12 cellular contexts compared by ENCODE assay signal in genomic region chr10:775245-776075, GRCh38.
A peak's percentile ranks its signal among the peaks of the same experiment; 100 is the strongest.
DNase-seq lines count a peak whose midpoint lies in the region; ATAC-seq and TF ChIP-seq lines count a peak whose summit lies in the region.
"Had no signal": no experiment of that assay in that cellular context is flagged by ENCODE, and none has a peak within 500 bp of the region (broad histone marks: within the 10 kb centered on the region; RNA-seq: fewer than 3 reads in every experiment).

No MANE protein-coding gene starts in this region.

- ATAC-seq in omental fat pad (ENCODE audit: low FRiP score) (peak; percentile 74), HG03439 (IDR thresholded peaks at IDR 0.05; ENCODE audit: unreplicated experiment) (no peak), HG03432 (IDR thresholded peaks at IDR 0.05; ENCODE audit: unreplicated experiment) (no peak)

- TF ChIP-seq CTCF in omental fat pad (IDR thresholded peaks at IDR 0.05) (no peak), endothelial cell (IDR thresholded peaks at IDR 0.05; ENCODE audit: unreplicated experiment) (no peak)

- no peaks in the 10 kb centered on the region for H3K9me3 Mint-ChIP-seq in endothelial cell (ENCODE audit: unreplicated experiment)
- no peaks in the 10 kb centered on the region for H3K9me3 Mint-ChIP-seq in activated naive CD4-positive, alpha-beta T cell treated with anti-CD3 and anti-CD28 coated beads for 36 hours

- no peak overlapping the region for H3K4me3 Mint-ChIP-seq in endothelial cell (ENCODE audit: unreplicated experiment)
- H3K4me3 Mint-ChIP-seq in activated naive CD4-positive, alpha-beta T cell treated with anti-CD3 and anti-CD28 coated beads for 36 hours: no peak overlapping the region
- H3K4me3 Mint-ChIP-seq: activated CD4-positive, alpha-beta T cell treated with anti-CD3 and anti-CD28 coated beads, Interleukin-2, amount 10 ng/mL, durations not matched to agents 7 days and 5 days; activated naive CD8-positive, alpha-beta T cell had no signal

- no peaks in the 10 kb centered on the region for H3K4me1 Mint-ChIP-seq in endothelial cell (ENCODE audit: unreplicated experiment)
- no peaks in the 10 kb centered on the region for H3K4me1 Mint-ChIP-seq in activated naive CD4-positive, alpha-beta T cell treated with anti-CD3 and anti-CD28 coated beads for 36 hours (ENCODE audit: low read depth)

- no peaks in the 10 kb centered on the region for H3K36me3 Mint-ChIP-seq in endothelial cell (ENCODE audit: low read depth, unreplicated experiment)
- no peaks in the 10 kb centered on the region for H3K36me3 Mint-ChIP-seq in activated naive CD4-positive, alpha-beta T cell treated with anti-CD3 and anti-CD28 coated beads for 36 hours (ENCODE audit: low read depth)
- H3K36me3 Mint-ChIP-seq: activated naive CD8-positive, alpha-beta T cell had no signal

- DNase-seq in CD1c-positive myeloid dendritic cell (ENCODE audit: extremely low spot score): peak; percentile 27
- DNase-seq in Kasumi-1 (lab: John Stamatoyannopoulos, UW): peak; percentile 40 to 68
- peak in 37 of 61 donors; percentile 10 to 84 (median 39) for DNase-seq in caudate nucleus (lab: John Stamatoyannopoulos, UW)
- DNase-seq in omental fat pad (ENCODE audit: low spot score): no peak
- no peak for DNase-seq in endothelial cell (ENCODE audit: low spot score)
- no peak for DNase-seq in activated naive CD4-positive, alpha-beta T cell treated with anti-CD3 and anti-CD28 coated beads for 36 hours
- DNase-seq: activated CD4-positive, alpha-beta T cell treated with anti-CD3 and anti-CD28 coated beads, Interleukin-2, amount 10 ng/mL, durations not matched to agents 7 days and 5 days; NCI-H2171 treated with DMSO at 0.1 percent for 48 hours; SJCRH30 had no signal

- H3K27ac Mint-ChIP-seq in endothelial cell (ENCODE audit: unreplicated experiment): no peak overlapping the region
- H3K27ac Mint-ChIP-seq in activated naive CD4-positive, alpha-beta T cell treated with anti-CD3 and anti-CD28 coated beads for 36 hours: no peak overlapping the region
- H3K27ac Mint-ChIP-seq: activated CD4-positive, alpha-beta T cell treated with anti-CD3 and anti-CD28 coated beads, Interleukin-2, amount 10 ng/mL, durations not matched to agents 7 days and 5 days; activated naive CD8-positive, alpha-beta T cell had no signal

- H3K27ac ChIP-seq in caudate nucleus (ENCODE audit: low read depth, low read length): no peak overlapping the region
- H3K27ac ChIP-seq: SJCRH30 had no signal

- intact Hi-C loops in activated naive CD4-positive, alpha-beta T cell treated with anti-CD3 and anti-CD28 coated beads for 36 hours (cut with micrococcal nuclease): no loop called here

- CTCF ChIA-PET in activated naive CD4-positive, alpha-beta T cell treated with anti-CD3 and anti-CD28 coated beads for 36 hours (lab: Charles Lee): no interaction called here

- peaks cover 4% of the 10 kb centered on the region for H3K27me3 Mint-ChIP-seq in endothelial cell (ENCODE audit: unreplicated experiment)
- H3K27me3 Mint-ChIP-seq in activated naive CD4-positive, alpha-beta T cell treated with anti-CD3 and anti-CD28 coated beads for 36 hours (ENCODE audit: low read depth): no peaks in the 10 kb centered on the region
- H3K27me3 Mint-ChIP-seq: activated CD4-positive, alpha-beta T cell treated with anti-CD3 and anti-CD28 coated beads, Interleukin-2, amount 10 ng/mL, durations not matched to agents 7 days and 5 days; activated naive CD8-positive, alpha-beta T cell had no signal

Comparison
In these comparisons a context has a peak if more than half of its experiments do, and no peak if none do; other contexts are left out.
1. DNase-seq: peak in CD1c-positive myeloid dendritic cell (single experiment), Kasumi-1 (2 of 2) and caudate nucleus (37 of 61); none in omental fat pad (single experiment), endothelial cell (single experiment) and activated naive CD4-positive, alpha-beta T cell treated with anti-CD3 and anti-CD28 coated beads for 36 hours (single experiment).